2 cellular contexts compared by ENCODE assay signal in genomic region chr1:207750901-207751300, GRCh38.
TF ChIP-seq lines count a peak whose summit lies in the region.

No MANE protein-coding gene starts in this region.

TF ChIP-seq in SK-N-SH, 30 proteins besides CTCF, POLR2A, EP300 and RAD21 (continued from another document):
- TF ChIP-seq SIN3A (IDR thresholded peaks at IDR 0.05; ENCODE audit: borderline replicate concordance, low read depth, low read length) (no peak), SMC3 (IDR thresholded peaks at IDR 0.05; ENCODE audit: low read depth, low read length) (no peak), TAF1 (IDR thresholded peaks at IDR 0.05; ENCODE audit: borderline replicate concordance, low read depth, low read length) (no peak), RXRA (IDR thresholded peaks at IDR 0.05; ENCODE audit: borderline replicate concordance, low read depth) (no peak)

TF ChIP-seq in SK-N-SH treated with all-trans-retinoic acid at 6 μM for 48 hours, 23 proteins besides CTCF, POLR2A, EP300 and RAD21 (continued from another document):
- TF ChIP-seq, protein P1, sequence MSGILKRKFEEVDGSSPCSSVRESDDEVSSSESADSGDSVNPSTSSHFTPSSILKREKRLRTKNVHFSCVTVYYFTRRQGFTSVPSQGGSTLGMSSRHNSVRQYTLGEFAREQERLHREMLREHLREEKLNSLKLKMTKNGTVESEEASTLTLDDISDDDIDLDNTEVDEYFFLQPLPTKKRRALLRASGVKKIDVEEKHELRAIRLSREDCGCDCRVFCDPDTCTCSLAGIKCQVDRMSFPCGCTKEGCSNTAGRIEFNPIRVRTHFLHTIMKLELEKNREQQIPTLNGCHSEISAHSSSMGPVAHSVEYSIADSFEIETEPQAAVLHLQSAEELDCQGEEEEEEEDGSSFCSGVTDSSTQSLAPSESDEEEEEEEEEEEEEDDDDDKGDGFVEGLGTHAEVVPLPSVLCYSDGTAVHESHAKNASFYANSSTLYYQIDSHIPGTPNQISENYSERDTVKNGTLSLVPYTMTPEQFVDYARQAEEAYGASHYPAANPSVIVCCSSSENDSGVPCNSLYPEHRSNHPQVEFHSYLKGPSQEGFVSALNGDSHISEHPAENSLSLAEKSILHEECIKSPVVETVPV (CRISPR knock-in tag; IDR thresholded peaks at IDR 0.05): no peak
- no peak for TF ChIP-seq RARB (CRISPR knock-in tag; IDR thresholded peaks at IDR 0.05)
- no peak for TF ChIP-seq PPARA (CRISPR knock-in tag; IDR thresholded peaks at IDR 0.05; ENCODE audit: borderline replicate concordance)
- no peak for TF ChIP-seq CREB5 (CRISPR knock-in tag; IDR thresholded peaks at IDR 0.05; ENCODE audit: low read depth)
- no peak for TF ChIP-seq TOX (CRISPR knock-in tag; IDR thresholded peaks at IDR 0.05; ENCODE audit: borderline replicate concordance)
- TF ChIP-seq CSDC2 (CRISPR knock-in tag; IDR thresholded peaks at IDR 0.05): no peak
